In the genomic region with DNA sequence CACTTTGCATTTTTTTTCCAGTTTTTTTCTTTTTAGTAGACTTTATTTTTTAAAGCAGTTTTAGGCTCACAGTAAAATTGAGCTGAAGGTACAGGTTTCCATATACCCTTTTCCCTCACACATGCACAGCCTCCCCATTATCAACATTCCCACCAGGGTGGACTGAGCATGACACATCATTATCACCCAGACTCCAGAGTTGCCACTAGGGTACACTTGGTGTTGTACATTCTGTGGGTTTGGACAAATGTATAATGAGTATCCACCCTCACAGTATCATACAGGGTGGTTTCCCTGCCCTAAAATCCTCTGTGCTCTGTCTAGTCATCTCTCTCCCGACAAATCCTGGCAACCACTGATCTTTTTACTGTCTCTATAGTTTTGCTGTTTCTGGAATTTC, we compare ENCODE assay signal across 17 cellular contexts. TPM values are rescaled to one million over a fixed set of nuclear protein-coding genes. Genes with fewer than 3 reads are reported as not detected.
A peak's percentile ranks its signal among the peaks of the same experiment; 100 is the strongest.
DNase-seq lines count a peak whose midpoint lies in the region; ATAC-seq, FAIRE-seq and TF ChIP-seq lines count a peak whose summit lies in the region.
"Had no signal": no experiment of that assay in that cellular context is flagged by ENCODE, and none has a peak within 500 bp of the region (broad histone marks: within the 10 kb centered on the region; RNA-seq: fewer than 3 reads in every experiment).

No MANE protein-coding gene starts in this region.

- no peaks in the 10 kb centered on the region for H3K9me3 ChIP-seq in esophagus muscularis mucosa

- H3K4me1 Mint-ChIP-seq in osteocyte (ENCODE audit: unreplicated experiment) = no peaks in the 10 kb centered on the region

- H3K27ac ChIP-seq in foreskin keratinocyte (no peak overlapping the region), esophagus muscularis mucosa (replicated peaks in 1 of 4) (no peak overlapping the region)

- no peak for TF ChIP-seq EP300 in esophagus muscularis mucosa (IDR thresholded peaks at IDR 0.05)

- H3K27me3 ChIP-seq in foreskin keratinocyte (no peaks in the 10 kb centered on the region), esophagus muscularis mucosa (peaks cover 0 to 3% (median 0%) of the 10 kb centered on the region in 4 donors)

- H3K36me3 ChIP-seq in esophagus muscularis mucosa = no peaks in the 10 kb centered on the region

- ATAC-seq in foreskin keratinocyte (peak; percentile 67), HG03039 (IDR thresholded peaks at IDR 0.05; ENCODE audit: unreplicated experiment) (no peak)

- FAIRE-seq in GM12892 (lab: Jason Lieb, UNC) = peak; percentile 74

- DNase-seq in Daoy (ENCODE audit: low read depth) = peak; percentile 14
- no peak for DNase-seq in GM12892 (ENCODE audit: insufficient read length)
- peak; percentile 41 for DNase-seq in RPMI7951 (ENCODE audit: low read depth)
- DNase-seq in foreskin keratinocyte = no peak
- DNase-seq in osteocyte (ENCODE audit: extremely low spot score, unreplicated experiment) = no peak
- no peak for DNase-seq in esophagus muscularis mucosa (ENCODE audit: extremely low spot score)
- DNase-seq: Calu3, DMS53, IMR-90, Kasumi-1, NCI-H187, NCI-H345, NCI-H526 treated with DMSO at 0.1 percent for 48 hours, RPMI8226, SIG-M5 had no signal

- no peaks in the 10 kb centered on the region for H3K36me3 Mint-ChIP-seq in osteocyte (ENCODE audit: unreplicated experiment)

- H3K4me1 ChIP-seq in foreskin keratinocyte (no peaks in the 10 kb centered on the region), esophagus muscularis mucosa (no peaks in the 10 kb centered on the region)

- H3K4me3 Mint-ChIP-seq in osteocyte (ENCODE audit: unreplicated experiment) = no peak overlapping the region

- no peaks in the 10 kb centered on the region for H3K9me3 Mint-ChIP-seq in osteocyte (ENCODE audit: unreplicated experiment)

- H3K27ac Mint-ChIP-seq in osteocyte (ENCODE audit: unreplicated experiment) = no peak overlapping the region

- H3K27me3 Mint-ChIP-seq in osteocyte (ENCODE audit: unreplicated experiment) = peaks cover 47% of the 10 kb centered on the region

- TF ChIP-seq CTCF in foreskin keratinocyte (conservative IDR thresholded peaks at IDR 0.05) (no peak), osteocyte (IDR thresholded peaks at IDR 0.05) (no peak), esophagus muscularis mucosa (IDR thresholded peaks at IDR 0.05) (no peak)

- TF ChIP-seq POLR2A in GM12892 (IDR thresholded peaks at IDR 0.05; ENCODE audit: low read depth, low read length) (no peak), esophagus muscularis mucosa (IDR thresholded peaks at IDR 0.05; ENCODE audit: low read depth) (no peak)

- no peak overlapping the region for H3K4me3 ChIP-seq in esophagus muscularis mucosa

- 50% methylated on average over 1 of the region's 1 CpG for WGBS in esophagus muscularis mucosa

- intact Hi-C loops in esophagus muscularis mucosa (cut with DNase I) = no loop called here

RNA-seq across cellular contexts. Expression of a gene that starts 3.0 kb away (rescaled TPM):
- 3.9 and 5.3 TPM in 2 replicates for total RNA-seq in Daoy (2014; rRNA removed; shearing (Covaris generic))
- 19.7 TPM for polyA plus RNA-seq in GM12892 (2012; ENCODE audit: missing spikeins)
- 13.9 and 15.5 TPM in 2 replicates for total RNA-seq in RPMI7951 (2014; rRNA removed; shearing (Covaris generic))
- total RNA-seq in foreskin keratinocyte (not detected in 2 replicates), osteocyte (not detected in 2 replicates), esophagus muscularis mucosa (under 1 TPM in 2 of 4 donors, not detected in 2; 0.32 to 0.50 TPM)
- not detected in 2 replicates for polyA plus RNA-seq in foreskin keratinocyte
- total RNA-seq: Calu3, HT-29, IMR-90 had no signal
- polyA plus RNA-seq: IMR-90 had no signal

Comparison
In these comparisons a context has a peak if more than half of its experiments do, and no peak if none do; other contexts are left out.
1. DNase-seq: peak in Daoy (single experiment) and RPMI7951 (single experiment); none in GM12892 (single experiment), foreskin keratinocyte (0 of 2), osteocyte (single experiment) and esophagus muscularis mucosa (single experiment).